ENCODE assay signal across 21 cellular contexts in genomic region chr2:111695441-111696007, GRCh38.
"Had no signal": no experiment of that assay in that cellular context is flagged by ENCODE, and none has a peak within 500 bp of the region (broad histone marks: within the 10 kb centered on the region; RNA-seq: fewer than 3 reads in every experiment).

No MANE protein-coding gene starts in this region.

- H3K27me3 ChIP-seq: breast epithelium had no signal

- H3K27ac ChIP-seq: breast epithelium, PC-9 had no signal

- H3K4me3 ChIP-seq: breast epithelium, PC-9 had no signal

- H2AFZ ChIP-seq: PC-9 had no signal

- H3K36me3 ChIP-seq: breast epithelium had no signal

- H3K27ac Mint-ChIP-seq: activated CD4-positive, alpha-beta T cell treated with anti-CD3 and anti-CD28 coated beads, Interleukin-2, amount 10 ng/mL, durations not matched to agents 24 days and 14 days; activated CD8-positive, alpha-beta memory T cell treated with anti-CD3 and anti-CD28 coated beads, Interleukin-2, amount 10 ng/mL, durations not matched to agents 7 days and 5 days; activated naive CD4-positive, alpha-beta T cell treated with anti-CD3 and anti-CD28 coated beads, Interleukin-2, amount 10 ng/mL, durations not matched to agents 7 days and 5 days; activated naive CD8-positive, alpha-beta T cell treated with anti-CD3 and anti-CD28 coated beads for 36 hours; activated T-cell treated with anti-CD3 and anti-CD28 coated beads, Interleukin-2, amount 50 U/mL, for 72 hours; activated T-helper 2 cell treated with anti-CD3 and anti-CD28 coated beads, Interferon-gamma antibody, Interleukin-2, Interleukin-4, amounts not matched to agents 10 μg/mL and 5 μg/mL and 100 μg/mL, durations not matched to agents 14 hours and 24 hours and 36 hours; T-helper 1 cell treated with Interleukin-12 subunit alpha and Interleukin-12 subunit beta and Interleukin-4 antibody, amounts not matched to agents 30 μg/mL and 1 μg/mL, for 36 hours had no signal

- H3K4me3 Mint-ChIP-seq: activated CD4-positive, alpha-beta T cell treated with anti-CD3 and anti-CD28 coated beads, Interleukin-2, amount 10 ng/mL, durations not matched to agents 24 days and 14 days; activated CD8-positive, alpha-beta memory T cell treated with anti-CD3 and anti-CD28 coated beads, Interleukin-2, amount 10 ng/mL, durations not matched to agents 7 days and 5 days; activated naive CD4-positive, alpha-beta T cell treated with anti-CD3 and anti-CD28 coated beads, Interleukin-2, amount 10 ng/mL, durations not matched to agents 7 days and 5 days; activated naive CD8-positive, alpha-beta T cell treated with anti-CD3 and anti-CD28 coated beads for 36 hours; activated T-cell treated with anti-CD3 and anti-CD28 coated beads, Interleukin-2, amount 50 U/mL, for 72 hours; T-helper 1 cell treated with Interleukin-12 subunit alpha and Interleukin-12 subunit beta and Interleukin-4 antibody, amounts not matched to agents 30 μg/mL and 1 μg/mL, for 36 hours had no signal

- H3K4me2 ChIP-seq: PC-9 had no signal

- H3K4me1 ChIP-seq: breast epithelium had no signal

- H3K9me3 ChIP-seq: breast epithelium had no signal

- DNase-seq: activated CD4-positive, alpha-beta T cell treated with anti-CD3 and anti-CD28 coated beads for 1 hour; activated CD4-positive, alpha-beta T cell treated with anti-CD3 and anti-CD28 coated beads, Interleukin-2, amount 10 ng/mL, durations not matched to agents 24 days and 14 days; activated CD4-positive, alpha-beta T cell treated with anti-CD3 and anti-CD28 coated beads, Interleukin-2, amount 50 U/mL, for 48 hours; activated CD8-positive, alpha-beta memory T cell treated with anti-CD3 and anti-CD28 coated beads, Interleukin-2, amount 10 ng/mL, durations not matched to agents 7 days and 5 days; activated gamma-delta T cell treated with Interleukin-2 at 50 U/mL for 16 hours; activated naive CD4-positive, alpha-beta T cell treated with anti-CD3 and anti-CD28 coated beads, Interleukin-2, amount 10 ng/mL, durations not matched to agents 7 days and 5 days; activated naive CD8-positive, alpha-beta T cell treated with anti-CD3 and anti-CD28 coated beads for 36 hours; activated T-cell treated with anti-CD3 and anti-CD28 coated beads, Interleukin-2, amount 50 U/mL, for 72 hours; caudate nucleus; Karpas-422; MM.1S; NCI-H1105; NCI-H1436; NCI-H1694 treated with DMSO at 0.1 percent for 48 hours; NCI-H2081; NCI-H524; SHP77 treated with DMSO at 0.1 percent for 48 hours had no signal

- ATAC-seq: activated CD8-positive, alpha-beta memory T cell treated with anti-CD3 and anti-CD28 coated beads, Interleukin-2, amount 10 ng/mL, durations not matched to agents 7 days and 5 days; activated T-cell treated with anti-CD3 and anti-CD28 coated beads, Interleukin-2, amount 50 U/mL, for 72 hours had no signal
